In genomic region chr11:7485136-7485853, GRCh38 we compare ENCODE assay signal across 12 cellular contexts. TPM values are rescaled to one million over a fixed set of nuclear protein-coding genes. Genes with fewer than 3 reads are reported as not detected.
DNase-seq lines count a peak whose midpoint lies in the region; ATAC-seq, FAIRE-seq and TF ChIP-seq lines count a peak whose summit lies in the region.
"Had no signal": no experiment of that assay in that cellular context is flagged by ENCODE, and none has a peak within 500 bp of the region (broad histone marks: within the 10 kb centered on the region; RNA-seq: fewer than 3 reads in every experiment).

Gene OLFML1 (plus strand): TSS chr11:7485506. CDS start chr11:7485876, 370 bp downstream.

- H3K9me3 Mint-ChIP-seq in activated CD8-positive, alpha-beta T cell treated with anti-CD3 and anti-CD28 coated beads, Interleukin-2, amount 10 ng/mL, durations not matched to agents 7 days and 5 days (ENCODE audit: insufficient read depth) = no peaks in the 10 kb centered on the region
- H3K9me3 Mint-ChIP-seq: activated naive CD8-positive, alpha-beta T cell treated with anti-CD3 and anti-CD28 coated beads for 36 hours had no signal

- no peak within 1 kb of the TSS for H3K27ac ChIP-seq in duodenal mucosa (ENCODE audit: low read depth, low read length)
- H3K27ac ChIP-seq in HepG2 (ENCODE audit: extremely low read length, insufficient read depth, low read length) = no peak within 1 kb of the TSS
- no peak within 1 kb of the TSS for H3K27ac ChIP-seq in skeletal muscle tissue (ENCODE audit: low read depth, low read length)

- no peak within 1 kb of the TSS for H3K27ac Mint-ChIP-seq in activated CD8-positive, alpha-beta T cell treated with anti-CD3 and anti-CD28 coated beads, Interleukin-2, amount 10 ng/mL, durations not matched to agents 7 days and 5 days
- H3K27ac Mint-ChIP-seq: activated naive CD8-positive, alpha-beta T cell treated with anti-CD3 and anti-CD28 coated beads for 36 hours had no signal

- no peak for FAIRE-seq in HepG2 (lab: Jason Lieb, UNC)
- FAIRE-seq: islet of Langerhans had no signal

- TF ChIP-seq CTCF in AG09319 (IDR thresholded peaks at IDR 0.05; ENCODE audit: low read depth, low read length) (no peak), HepG2 (CRISPR knock-in tag; IDR thresholded peaks at IDR 0.05) (no peak)

- intact Hi-C loops in HepG2 (cut with micrococcal nuclease; ENCODE audit: unreplicated experiment) = no loop called here

- H3K4me3 Mint-ChIP-seq in activated CD8-positive, alpha-beta T cell treated with anti-CD3 and anti-CD28 coated beads, Interleukin-2, amount 10 ng/mL, durations not matched to agents 7 days and 5 days = no peak within 1 kb of the TSS
- H3K4me3 Mint-ChIP-seq: activated naive CD8-positive, alpha-beta T cell treated with anti-CD3 and anti-CD28 coated beads for 36 hours had no signal

- H3K9ac ChIP-seq in duodenal mucosa (ENCODE audit: low read depth in 1 of 2, low read length in 2 of 2) (peak within 1 kb of the TSS in 1 of 2 donors; percentile 4), HepG2 (ENCODE audit: insufficient read depth, low read depth, low read length) (no peak within 1 kb of the TSS), skeletal muscle tissue (ENCODE audit: low read depth in 1 of 3, low read length in 3 of 3) (peak within 1 kb of the TSS in 2 of 3 donors; percentile 35 to 65)

- BruUV-seq in HepG2 (replicated peaks; lab: Mats Ljungman, UMichigan) = no TSS peak

- CTCF ChIA-PET in HepG2 (lab: Yijun Ruan, JAX; ENCODE audit: low intra/inter-chr PET ratio, low total read pairs) = no interaction called here
- CTCF ChIA-PET in activated CD8-positive, alpha-beta T cell treated with anti-CD3 and anti-CD28 coated beads, Interleukin-2, amount 10 ng/mL, durations not matched to agents 7 days and 5 days (lab: Charles Lee) = interaction anchor here (1.2 kb wide), 1 partner anchor 38 kb away, joined by 3 read pairs; no protein-coding TSS in a partner anchor

- H3K4me3 ChIP-seq in duodenal mucosa (ENCODE audit: low read depth in 1 of 2, low read length in 2 of 2) (peak within 1 kb of the TSS; percentile 45 to 65), HepG2 (replicated peaks in 1 of 3; ENCODE audit: insufficient read depth in 1 of 3, low read depth in 2 of 3, low read length in 3 of 3) (peak within 1 kb of the TSS; percentile 38 to 58 (median 49); a peak in 5 of 6 replicates), skeletal muscle tissue (ENCODE audit: low read length in 3 of 3) (peak within 1 kb of the TSS; percentile 55 to 78 (median 71))

- peaks cover 3% of the 10 kb centered on the region for H3K27me3 Mint-ChIP-seq in activated CD8-positive, alpha-beta T cell treated with anti-CD3 and anti-CD28 coated beads, Interleukin-2, amount 10 ng/mL, durations not matched to agents 7 days and 5 days (ENCODE audit: low read depth)
- H3K27me3 Mint-ChIP-seq: activated naive CD8-positive, alpha-beta T cell treated with anti-CD3 and anti-CD28 coated beads for 36 hours had no signal

- no peaks in the 10 kb centered on the region for H3K36me3 Mint-ChIP-seq in activated CD8-positive, alpha-beta T cell treated with anti-CD3 and anti-CD28 coated beads, Interleukin-2, amount 10 ng/mL, durations not matched to agents 7 days and 5 days (ENCODE audit: low read depth)
- H3K36me3 Mint-ChIP-seq: activated naive CD8-positive, alpha-beta T cell treated with anti-CD3 and anti-CD28 coated beads for 36 hours had no signal

- no peaks in the 10 kb centered on the region for H4K20me1 ChIP-seq in HepG2 (ENCODE audit: insufficient read depth, low read length)

- H3K4me1 Mint-ChIP-seq in activated CD8-positive, alpha-beta T cell treated with anti-CD3 and anti-CD28 coated beads, Interleukin-2, amount 10 ng/mL, durations not matched to agents 7 days and 5 days (ENCODE audit: low read depth) = no peaks in the 10 kb centered on the region
- H3K4me1 Mint-ChIP-seq: activated naive CD8-positive, alpha-beta T cell treated with anti-CD3 and anti-CD28 coated beads for 36 hours had no signal

- H3K9me3 ChIP-seq in duodenal mucosa (ENCODE audit: control insufficient read depth in 1 of 2, low read length in 2 of 2) (no peaks in the 10 kb centered on the region), HepG2 (ENCODE audit: low read length) (no peaks in the 10 kb centered on the region), skeletal muscle tissue (ENCODE audit: control insufficient read depth in 3 of 3, low read length in 3 of 3) (no peaks in the 10 kb centered on the region)

- ATAC-seq in HepG2 (peak; percentile 83), GM21390 (IDR thresholded peaks at IDR 0.05; ENCODE audit: unreplicated experiment) (no peak)
- no peak for ATAC-seq in activated CD8-positive, alpha-beta T cell treated with anti-CD3 and anti-CD28 coated beads, Interleukin-2, amount 10 ng/mL, durations not matched to agents 7 days and 5 days

- H3K27me3 ChIP-seq in duodenal mucosa (ENCODE audit: control insufficient read depth in 1 of 2, insufficient read depth in 2 of 2, low read length in 2 of 2) (no peaks in the 10 kb centered on the region), HepG2 (ENCODE audit: control insufficient read depth in 1 of 2, insufficient read depth in 2 of 2, low read length in 2 of 2) (peaks cover 1 to 13% of the 10 kb centered on the region in 2 experiments; a peak in 1 of 5 replicates), skeletal muscle tissue (ENCODE audit: control insufficient read depth in 3 of 3, insufficient read depth in 3 of 3, low read length in 3 of 3) (no peaks in the 10 kb centered on the region)

- H3K36me3 ChIP-seq in duodenal mucosa (ENCODE audit: control insufficient read depth in 1 of 2, insufficient read depth in 2 of 2, low read length in 2 of 2) (no peaks in the 10 kb centered on the region), HepG2 (replicated peaks in 1 of 2; ENCODE audit: control insufficient read depth in 1 of 2, insufficient read depth in 2 of 2, low read length in 2 of 2) (no peaks in the 10 kb centered on the region), skeletal muscle tissue (ENCODE audit: control insufficient read depth in 3 of 3, insufficient read depth in 3 of 3, low read length in 3 of 3) (peaks cover 0 to 2% (median 0%) of the 10 kb centered on the region in 3 donors)

- no peak; a peak in 1 of 4 replicates for TF ChIP-seq EP300 in HepG2 (IDR thresholded peaks at IDR 0.05; ENCODE audit: low read depth in 2 of 2, low read length in 2 of 2)
- TF ChIP-seq EP300 in HepG2 (CRISPR knock-in tag; IDR thresholded peaks at IDR 0.05; ENCODE audit: borderline replicate concordance) = no peak

- no peak for TF ChIP-seq RAD21 in HepG2 (CRISPR knock-in tag; IDR thresholded peaks at IDR 0.05)

- no peaks in the 10 kb centered on the region for H3K79me2 ChIP-seq in HepG2 (ENCODE audit: insufficient read depth, low read length)

- peak within 1 kb of the TSS; percentile 69 for H3K4me2 ChIP-seq in HepG2 (ENCODE audit: low read depth, low read length)

- DNase-seq in AG09319 (ENCODE audit: extremely low read depth, low read depth) (peak; percentile 23), HepG2 (ENCODE audit: low spot score) (peak; percentile 12), NCI-H2107 (lab: John Stamatoyannopoulos, UW) (no peak), SIG-M5 treated with dmso at 0.1 percent for 504 hours (lab: John Stamatoyannopoulos, UW; ENCODE audit: unreplicated experiment) (no peak)
- DNase-seq in activated CD8-positive, alpha-beta T cell treated with anti-CD3 and anti-CD28 coated beads, Interleukin-2, amount 10 ng/mL, durations not matched to agents 7 days and 5 days = no peak
- DNase-seq: activated CD4-positive, alpha-beta T cell treated with anti-CD3 and anti-CD28 coated beads, Interleukin-2, amount 50 U/mL, for 48 hours; activated naive CD8-positive, alpha-beta T cell treated with anti-CD3 and anti-CD28 coated beads for 36 hours; retina had no signal

- WGBS in HepG2 (ENCODE audit: low lambda C conversion rate) = 13% methylated on average over 7 of the region's 10 CpGs

- H3K4me1 ChIP-seq in duodenal mucosa (ENCODE audit: control insufficient read depth in 1 of 2, insufficient read depth in 2 of 2, low read length in 2 of 2) (no peaks in the 10 kb centered on the region), HepG2 (ENCODE audit: insufficient read depth, low read length) (peaks cover 15% of the 10 kb centered on the region; the same call in 1 of the 2 replicates), skeletal muscle tissue (ENCODE audit: control insufficient read depth in 3 of 3, insufficient read depth in 3 of 3, low read length in 3 of 3) (peaks cover 0 to 3% (median 0%) of the 10 kb centered on the region in 3 donors)

- in situ Hi-C loops in HepG2 (cut with HindIII; ENCODE audit: extremely low pct_ligation_motif_present, low pct_unique_long_range_greater_than_20kb) = no loop called here

- POLR2A ChIA-PET in HepG2 (lab: Yijun Ruan, JAX) = interaction anchor here (0.7 kb wide), 1 partner anchor 91 kb away, joined by 3 read pairs; no protein-coding TSS in a partner anchor
- POLR2A ChIA-PET in activated CD8-positive, alpha-beta T cell treated with anti-CD3 and anti-CD28 coated beads, Interleukin-2, amount 10 ng/mL, durations not matched to agents 7 days and 5 days (lab: Charles Lee) = no interaction called here

- TF ChIP-seq POLR2A in HepG2 (IDR thresholded peaks at IDR 0.05; ENCODE audit: insufficient read depth in 1 of 2, low read depth in 2 of 2, low read length in 2 of 2) = no peak

- H2AFZ ChIP-seq in HepG2 (ENCODE audit: low read length) = no peak within 1 kb of the TSS

RNA-seq across cellular contexts. Expression of gene OLFML1, which starts in this region (rescaled TPM):
- total RNA-seq in HepG2 (2016; rRNA removed; fragmentation: Illumina TruSeq; extraction: Trizol) = 0.69 and 0.89 TPM in 2 replicates
- total RNA-seq in HepG2 (2016; cell fraction: cytosol; rRNA removed; fragmentation: Illumina TruSeq; extraction: Trizol; ENCODE audit: low read depth) = 0.35 and 0.40 TPM in 2 replicates
- 0.82 and 0.86 TPM in 2 replicates for total RNA-seq in HepG2 (2016; cell fraction: insoluble cytoplasmic fraction; rRNA removed; fragmentation: Illumina TruSeq; extraction: Trizol)
- total RNA-seq in HepG2 (2016; cell fraction: membrane; rRNA removed; fragmentation: Illumina TruSeq; extraction: Trizol) = 0.34 and 0.40 TPM in 2 replicates
- total RNA-seq in HepG2 (2016; cell fraction: nucleus; rRNA removed; fragmentation: Illumina TruSeq; extraction: Trizol) = 1.2 and 1.8 TPM in 2 replicates
- 0.71 and 0.90 TPM in 2 replicates for polyA plus RNA-seq in HepG2 (2011; rRNA removed)
- 0.81 and 0.97 TPM in 2 replicates for polyA plus RNA-seq in HepG2 (2011; cell fraction: cytosol; rRNA removed)
- polyA plus RNA-seq in HepG2 (2011; cell fraction: nucleus; rRNA removed) = 0.11 and 0.23 TPM in 2 replicates
- 0.67 and 2.1 TPM in 2 replicates for polyA plus RNA-seq in HepG2 (2012)
- 0.12 and 0.19 TPM in 2 replicates for polyA plus RNA-seq in HepG2 (2016; cell fraction: cytosol; fragmentation: Illumina TruSeq; extraction: Trizol; ENCODE audit: low read depth)
- 1.1 and 1.3 TPM in 2 replicates for polyA plus RNA-seq in HepG2 (2016; cell fraction: insoluble cytoplasmic fraction; fragmentation: Illumina TruSeq; extraction: Trizol; ENCODE audit: low read depth)
- polyA plus RNA-seq in HepG2 (2016; cell fraction: membrane; fragmentation: Illumina TruSeq; extraction: Trizol; ENCODE audit: low read depth) = 0.26 and 0.30 TPM in 2 replicates
- 1.5 and 2.6 TPM in 2 replicates for polyA plus RNA-seq in HepG2 (2016; cell fraction: nucleus; fragmentation: Illumina TruSeq; extraction: Trizol; ENCODE audit: insufficient read depth, low read depth)
- 1.1 and 4.7 TPM in 2 replicates for polyA minus RNA-seq in HepG2 (2011; rRNA and poly(A)+ RNA removed; ENCODE audit: low replicate concordance)
- polyA minus RNA-seq in HepG2 (2011; cell fraction: cytosol; rRNA and poly(A)+ RNA removed) = 0.30 and 0.88 TPM in 2 replicates
- polyA minus RNA-seq in HepG2 (2011; cell fraction: nucleus; rRNA and poly(A)+ RNA removed) = 0.64 and 0.75 TPM in 2 replicates
- 29.2 TPM for total RNA-seq in skeletal muscle tissue
- total RNA-seq in activated CD8-positive, alpha-beta T cell treated with anti-CD3 and anti-CD28 coated beads, Interleukin-2, amount 10 ng/mL, durations not matched to agents 7 days and 5 days = not detected
- total RNA-seq: activated naive CD8-positive, alpha-beta T cell treated with anti-CD3 and anti-CD28 coated beads for 36 hours had no signal

Comparison
In these comparisons a context has a peak if more than half of its experiments do, and no peak if none do; other contexts are left out.
1. RNA of gene OLFML1 (total RNA-seq): 29.2 TPM in skeletal muscle tissue (single experiment); 0.34 to 1.8 TPM in HepG2 and not detected in activated CD8-positive, alpha-beta T cell treated with anti-CD3 and anti-CD28 coated beads, Interleukin-2, amount 10 ng/mL, durations not matched to agents 7 days and 5 days; every median in the first group is over 10 times any median in the second.
2. DNase-seq: peak in AG09319 (single experiment) and HepG2 (single experiment); none in NCI-H2107 (single experiment), activated CD8-positive, alpha-beta T cell treated with anti-CD3 and anti-CD28 coated beads, Interleukin-2, amount 10 ng/mL, durations not matched to agents 7 days and 5 days (single experiment) and SIG-M5 treated with dmso at 0.1 percent for 504 hours (single experiment).
3. Peak in every context shown above with its lines, with median percentiles within 50 percentile points of each other: H3K4me3 ChIP-seq.